8 cellular contexts compared by ENCODE assay signal in the genomic region with DNA sequence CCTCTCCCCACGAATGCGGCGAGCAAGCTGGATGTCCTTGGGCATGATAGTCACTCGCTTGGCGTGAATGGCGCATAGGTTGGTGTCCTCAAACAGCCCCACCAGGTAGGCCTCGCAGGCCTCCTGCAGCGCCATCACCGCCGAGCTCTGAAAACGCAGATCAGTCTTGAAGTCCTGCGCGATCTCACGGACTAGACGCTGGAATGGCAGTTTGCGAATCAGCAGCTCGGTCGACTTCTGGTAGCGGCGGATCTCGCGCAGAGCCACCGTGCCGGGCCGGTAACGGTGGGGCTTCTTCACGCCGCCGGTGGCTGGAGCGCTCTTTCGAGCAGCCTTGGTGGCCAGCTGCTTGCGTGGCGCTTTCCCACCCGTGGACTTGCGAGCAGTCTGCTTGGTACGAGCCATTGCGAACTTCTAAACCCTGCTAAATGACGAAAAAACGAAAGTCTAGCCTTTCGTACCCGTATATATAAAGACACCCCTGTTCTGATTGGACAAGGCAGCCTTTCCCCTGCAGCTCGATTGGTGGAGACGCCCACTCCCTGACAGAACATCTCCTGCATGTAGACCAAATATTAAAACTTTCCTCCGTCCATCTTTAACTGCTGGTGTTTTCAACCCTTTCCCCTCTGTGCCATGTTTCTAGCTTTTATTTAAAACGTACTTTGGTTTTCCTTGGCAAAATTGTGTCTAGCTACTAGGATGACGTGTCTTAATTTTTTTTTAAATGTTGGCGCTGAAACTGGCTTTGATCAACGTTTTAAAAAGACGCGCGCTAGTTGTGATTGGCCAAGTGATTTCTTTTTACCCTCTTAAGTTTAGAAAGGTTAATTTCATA.
DNase-seq lines count a peak whose midpoint lies in the region; ATAC-seq and TF ChIP-seq lines count a peak whose summit lies in the region.

No MANE protein-coding gene starts in this region.

- H2BK20ac ChIP-seq in IMR-90 (ENCODE audit: low read depth, low read length), result no peak overlapping the region

- H3K9ac ChIP-seq in IMR-90 (ENCODE audit: low read depth, low read length), result peak overlapping the region; percentile 87

- POLR2A ChIA-PET in IMR-90 (lab: Charles Lee; ENCODE audit: unreplicated experiment) (interaction anchor here (0.5 to 6.5 kb wide), 15 partner anchors 8 to 1696 kb away, joined by 3 to 50 read pairs (median 6); a partner anchor contains a TSS), Panc1 (lab: Charles Lee) (interaction anchor here (0.6 to 5.4 kb wide), 5 partner anchors 9 to 150 kb away, joined by 3 to 42 read pairs (median 17); a partner anchor contains a TSS)

- ATAC-seq in GM21447 (IDR thresholded peaks at IDR 0.05; ENCODE audit: unreplicated experiment), result peak; percentile 39
- ATAC-seq in IMR-90 (ENCODE audit: low read depth), result peak; percentile 68
- peak; percentile 59 for ATAC-seq in Panc1

- in situ Hi-C loops in IMR-90 (cut with MboI; ENCODE audit: low sequenced_read_pairs) (loop anchor here (25.0 kb wide), 1 partner anchor 940 kb away; a partner anchor contains a TSS), Panc1 (cut with HindIII; ENCODE audit: low pct_unique_long_range_greater_than_20kb, low sequenced_read_pairs) (no loop called here)

- no peak overlapping the region for H2AK5ac ChIP-seq in IMR-90 (ENCODE audit: low read depth, low read length)

- no peaks in the 10 kb centered on the region; the same call in 1 of the 2 replicates for H3K4me1 ChIP-seq in IMR-90 (ENCODE audit: control insufficient read depth, insufficient read depth, low read length)
- peaks cover 27% of the 10 kb centered on the region for H3K4me1 ChIP-seq in Panc1 (ENCODE audit: control insufficient read depth, insufficient read depth, low read length)
- H3K4me1 ChIP-seq in tibial nerve, result peaks cover 0 to 21% (median 0%) of the 10 kb centered on the region in 4 donors

- no peaks in the 10 kb centered on the region for H3K27me3 Mint-ChIP-seq in nephron progenitor cell (ENCODE audit: low read depth, poor library complexity)

- H3K36me3 ChIP-seq in IMR-90 (ENCODE audit: control insufficient read depth, insufficient read depth, low read length) (no peaks in the 10 kb centered on the region), Panc1 (ENCODE audit: control insufficient read depth, insufficient read depth, low read length) (no peaks in the 10 kb centered on the region; the same call in none of the 2 replicates), tibial nerve (no peaks in the 10 kb centered on the region)

- H2BK15ac ChIP-seq in IMR-90 (ENCODE audit: low read depth, low read length), result no peak overlapping the region

- no peaks in the 10 kb centered on the region for H3K9me3 ChIP-seq in IMR-90 (ENCODE audit: control insufficient read depth, insufficient read depth, low read length)
- H3K9me3 ChIP-seq in Panc1 (ENCODE audit: control insufficient read depth, insufficient read depth, low read depth, low read length), result no peaks in the 10 kb centered on the region
- no peaks in the 10 kb centered on the region for H3K9me3 ChIP-seq in tibial nerve

- H3K4me3 Mint-ChIP-seq in nephron progenitor cell, result peak overlapping the region; percentile 98

- peak overlapping the region; percentile 100 for H3K27ac Mint-ChIP-seq in nephron progenitor cell

- peak overlapping the region; percentile 14 for H3K4ac ChIP-seq in IMR-90 (ENCODE audit: low read depth, low read length)

- peaks cover 52% of the 10 kb centered on the region for H3K4me1 Mint-ChIP-seq in nephron progenitor cell

- peak overlapping the region; percentile 64; the same call in 1 of the 2 replicates for H3K56ac ChIP-seq in IMR-90 (ENCODE audit: extremely low read depth, insufficient read depth, low read length)

- H2BK5ac ChIP-seq in IMR-90 (ENCODE audit: low read depth, low read length, poor library complexity, severe bottlenecking), result peak overlapping the region; percentile 79

- no peak; the same call in 1 of the 2 replicates for TF ChIP-seq CTCF in IMR-90 (conservative IDR thresholded peaks at IDR 0.05; ENCODE audit: low read depth, low read length)
- TF ChIP-seq CTCF in Panc1 (IDR thresholded peaks at IDR 0.05), result no peak
- no peak for TF ChIP-seq CTCF in fibroblast of villous mesenchyme (IDR thresholded peaks at IDR 0.05; ENCODE audit: insufficient read depth, low read depth, low read length)
- no peak for TF ChIP-seq CTCF in nephron progenitor cell (IDR thresholded peaks at IDR 0.05)
- TF ChIP-seq CTCF in tibial nerve (IDR thresholded peaks at IDR 0.05), result peak in 2 of 5 experiments; percentile 16 to 27

- DNase-seq in DMS153 treated with DMSO at 0.1 percent for 48 hours (lab: John Stamatoyannopoulos, UW; ENCODE audit: unreplicated experiment) (peak; percentile 94), IMR-90 (peak; percentile 95), Panc1 (ENCODE audit: low read depth, low spot score) (peak; percentile 80), fibroblast of villous mesenchyme (ENCODE audit: low read depth) (peak; percentile 97), nephron progenitor cell (peak; percentile 65), tibial nerve (ENCODE audit: low spot score in 2 of 2) (peak; percentile 65 to 75)
- peak; percentile 63 for DNase-seq in activated effector memory CD4-positive, alpha-beta T cell treated with Interleukin-2 at 50 U/mL for 16 hours

- BruUV-seq in IMR-90 (replicated peaks; lab: Mats Ljungman, UMichigan) (TSS peak; percentile 64), Panc1 (replicated peaks; lab: Mats Ljungman, UMichigan) (no TSS peak)

- CTCF ChIA-PET in IMR-90 (lab: Yijun Ruan, JAX), result interaction anchor here (1.2 to 1.7 kb wide), 3 partner anchors 9 to 14 kb away, joined by 3 to 10 read pairs (median 5); a partner anchor contains a TSS
- CTCF ChIA-PET in Panc1 (lab: Charles Lee), result no interaction called here

- intact Hi-C loops in IMR-90 (cut with micrococcal nuclease), result loop anchor here (2.0 to 5.0 kb wide), 3 partner anchors 38 to 935 kb away; a partner anchor contains a TSS
- intact Hi-C loops in Panc1 (cut with micrococcal nuclease; ENCODE audit: unreplicated experiment), result loop anchor here (5.0 kb wide), 1 partner anchor 40 kb away; a partner anchor contains a TSS

- peak overlapping the region; percentile 14 for H3K18ac ChIP-seq in IMR-90 (ENCODE audit: low read depth, low read length)

- peaks cover 12% of the 10 kb centered on the region for H4K20me1 ChIP-seq in IMR-90 (ENCODE audit: insufficient read depth, low read length)

- no peak overlapping the region for H4K91ac ChIP-seq in IMR-90 (ENCODE audit: insufficient read depth, low read depth, low read length)

- TF ChIP-seq POLR2A in IMR-90 (IDR thresholded peaks at IDR 0.05; ENCODE audit: low read depth, low read length) (peak; percentile 97), tibial nerve (IDR thresholded peaks at IDR 0.05) (peak; percentile 84 to 87)

- 0% methylated on average over 22 of the region's 51 CpGs; no CpG with 5 or more reads in 1 of the 2 experiments for WGBS in IMR-90 (ENCODE audit: extremely low coverage in 2 of 2, insufficient read length in 1 of 2), 2 experiments
- WGBS in tibial nerve, 2 donors, result 1 to 2% methylated on average over 26 to 42 of the region's 51 CpGs

- no peaks in the 10 kb centered on the region for H3K9me3 Mint-ChIP-seq in nephron progenitor cell

- H3K27me3 ChIP-seq in IMR-90 (ENCODE audit: control insufficient read depth, insufficient read depth, low read length) (no peaks in the 10 kb centered on the region), Panc1 (ENCODE audit: control insufficient read depth, insufficient read depth, low read length) (no peaks in the 10 kb centered on the region), tibial nerve (peaks cover 0 to 56% of the 10 kb centered on the region in 2 donors)

- H2AK9ac ChIP-seq in IMR-90 (replicated peaks; ENCODE audit: low read depth, low read length, poor library complexity), result peak overlapping the region; percentile 30

- TF ChIP-seq RAD21 in IMR-90 (IDR thresholded peaks at IDR 0.05; ENCODE audit: low read length), result no peak

- H3K4me2 ChIP-seq in IMR-90 (ENCODE audit: low read depth, low read length), result peak overlapping the region; percentile 97

- H3K27ac ChIP-seq in IMR-90 (ENCODE audit: insufficient read depth, low read length), result peak overlapping the region; percentile 86
- peak overlapping the region; percentile 97 for H3K27ac ChIP-seq in Panc1 (ENCODE audit: low read length)
- H3K27ac ChIP-seq in tibial nerve, result peak overlapping the region; percentile 67 to 96 (median 90)

- peaks cover 3% of the 10 kb centered on the region for H3K36me3 Mint-ChIP-seq in nephron progenitor cell (ENCODE audit: low read depth)

- peak; percentile 46 to 98 for TF ChIP-seq EP300 in tibial nerve (IDR thresholded peaks at IDR 0.05)

- dilution Hi-C loops in IMR-90 (cut with HindIII; ENCODE audit: low sequenced_read_pairs, unreplicated experiment), result no loop called here

- H2BK120ac ChIP-seq in IMR-90 (ENCODE audit: low read depth, low read length), result no peak overlapping the region

- peak overlapping the region; percentile 46; the same call in 1 of the 2 replicates for H3K23ac ChIP-seq in IMR-90 (ENCODE audit: low read depth, low read length)

- H3K79me1 ChIP-seq in IMR-90 (ENCODE audit: low read depth in 1 of 2, low read length in 2 of 2), result peaks cover 0 to 6% of the 10 kb centered on the region in 2 experiments; a peak in 1 of 4 replicates

- no peak overlapping the region for H4K5ac ChIP-seq in IMR-90 (ENCODE audit: low read depth, low read length)

- H4K8ac ChIP-seq in IMR-90 (ENCODE audit: low read depth in 2 of 2, low read length in 2 of 2), result no peak overlapping the region; a peak in 1 of 4 replicates

- peak overlapping the region; percentile 68 for H2AFZ ChIP-seq in IMR-90 (replicated peaks; ENCODE audit: low read length, poor library complexity)

- H3K4me3 ChIP-seq in IMR-90 (ENCODE audit: insufficient read depth, low read depth, low read length), result peak overlapping the region; percentile 55
- peak overlapping the region; percentile 80 to 85 for H3K4me3 ChIP-seq in Panc1 (ENCODE audit: low read depth in 2 of 2, low read length in 2 of 2)
- H3K4me3 ChIP-seq in fibroblast of villous mesenchyme (ENCODE audit: low read depth, low read length), result peak overlapping the region; percentile 78
- H3K4me3 ChIP-seq in tibial nerve, result peak overlapping the region; percentile 44 to 77 (median 66)

- no peaks in the 10 kb centered on the region for H3K9me1 ChIP-seq in IMR-90 (ENCODE audit: insufficient read depth, low read length)

- peak overlapping the region; percentile 34 for H3K14ac ChIP-seq in IMR-90 (replicated peaks; ENCODE audit: low read depth, low read length)

TF ChIP-seq in IMR-90, 13 proteins besides CTCF, POLR2A, EP300 and RAD21:
- no peak for TF ChIP-seq RCOR1 (IDR thresholded peaks at IDR 0.05; ENCODE audit: insufficient replicate concordance, low read length)
- peak; percentile 57; the same call in 1 of the 2 replicates for TF ChIP-seq FOS (IDR thresholded peaks at IDR 0.05; ENCODE audit: low read depth, low read length)
- TF ChIP-seq CHD1 (IDR thresholded peaks at IDR 0.05; ENCODE audit: low read depth, low read length), result no peak
- peak; percentile 76 for TF ChIP-seq MXI1 (IDR thresholded peaks at IDR 0.05; ENCODE audit: borderline replicate concordance, low read depth, low read length)

Comparison
In these comparisons a context has a peak if more than half of its experiments do, and no peak if none do; other contexts are left out.
1. Peak in every context shown above with its lines: DNase-seq, ATAC-seq, H3K4me3 ChIP-seq and H3K27ac ChIP-seq.